In the genomic region with DNA sequence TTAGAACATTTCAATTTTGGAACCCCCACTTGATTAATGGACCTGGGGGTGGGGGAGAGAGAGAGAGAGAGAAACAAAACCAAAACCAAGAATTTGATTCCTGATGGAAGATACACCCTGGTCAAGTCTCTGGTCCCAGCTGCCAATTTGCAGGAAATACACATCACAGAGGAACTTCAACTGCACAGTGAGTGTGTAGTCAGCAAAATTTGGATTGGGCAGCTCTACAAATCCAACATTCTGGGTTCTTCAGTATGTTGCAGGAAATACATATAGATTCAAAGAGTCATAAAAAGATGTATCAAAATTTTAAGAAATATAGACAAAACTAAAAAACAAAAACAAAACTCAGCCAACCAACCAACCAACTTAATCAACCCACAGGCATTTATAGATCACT, we compare ENCODE assay signal across 11 cellular contexts.
"Had no signal": no experiment of that assay in that cellular context is flagged by ENCODE, and none has a peak within 500 bp of the region (broad histone marks: within the 10 kb centered on the region; RNA-seq: fewer than 3 reads in every experiment).

No MANE protein-coding gene starts in this region.

- H3K4me3 Mint-ChIP-seq: GM23338, H9, HFFc6 had no signal

- DNase-seq: GM23248, GOT3, H7, H9, HCEC 1CT, HFFc6 had no signal

- H3K4me1 ChIP-seq: HAP-1 had no signal

- H3K4me1 Mint-ChIP-seq: GM23338, H9 had no signal

- H3K9me3 ChIP-seq: HAP-1 had no signal

- H3K4me2 ChIP-seq: GM23338 had no signal

- H3K9ac ChIP-seq: GM23248 had no signal

- H3K4me3 ChIP-seq: GM23248, GM23338, HAP-1 had no signal

- ATAC-seq: GM23338, HCT116 had no signal

- H3K27ac ChIP-seq: GM23248 had no signal

- H3K27ac Mint-ChIP-seq: GM23338, H9, HFFc6 had no signal

- H3K36me3 ChIP-seq: HAP-1 had no signal

- FAIRE-seq: H1, H54 had no signal

- H2AFZ ChIP-seq: GM23248, GM23338 had no signal
